8 cellular contexts compared by ENCODE assay signal in the genomic region with DNA sequence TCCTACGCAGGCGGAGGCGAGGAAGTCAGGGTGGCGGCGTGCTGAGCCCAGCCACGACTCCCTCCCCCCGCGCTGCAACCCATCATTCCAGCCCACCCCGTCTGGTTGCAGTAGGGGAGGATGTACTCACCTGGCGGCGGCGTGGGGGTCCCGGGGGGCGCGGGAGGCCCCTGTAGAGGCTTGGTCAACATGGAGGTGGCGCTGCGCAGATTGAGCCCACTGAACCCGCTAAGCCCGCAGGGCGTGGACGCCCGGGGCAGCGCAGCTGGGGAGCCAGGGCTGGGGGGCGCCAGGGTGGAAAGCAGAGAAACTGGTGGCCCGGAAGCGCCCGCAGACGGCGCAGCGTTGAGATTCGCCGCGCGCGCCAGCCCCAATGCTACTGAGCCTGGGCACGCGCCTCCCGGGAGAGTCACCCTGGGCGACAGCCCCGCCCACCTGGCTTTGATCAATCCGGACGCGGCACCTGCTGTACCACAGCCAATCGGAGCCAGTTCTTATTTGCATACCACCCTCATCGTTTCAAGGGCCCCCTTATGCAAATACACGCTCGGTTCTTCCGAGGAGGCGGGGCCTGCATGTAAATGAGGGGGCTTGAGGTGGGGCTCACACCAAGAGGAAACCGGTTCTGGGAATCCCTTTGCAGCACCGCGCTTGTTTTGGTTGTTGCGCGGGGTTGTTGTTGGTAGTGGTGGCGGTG. TPM values are rescaled to one million over a fixed set of nuclear protein-coding genes. Genes with fewer than 3 reads are reported as not detected.
DNase-seq lines count a peak whose midpoint lies in the region; ATAC-seq and TF ChIP-seq lines count a peak whose summit lies in the region.

Gene PIM2, minus strand, starts transcription at position 381 of the 697 bp plus-strand sequence. Its CDS starts 190 bp downstream, at position 191.

- H3K27me3 ChIP-seq in HAP-1 (ENCODE audit: low read depth): no peaks in the 10 kb centered on the region
- no peaks in the 10 kb centered on the region for H3K27me3 ChIP-seq in MG63

- H3K4me3 ChIP-seq in HAP-1 (peak within 1 kb of the TSS; percentile 73), MG63 (peak within 1 kb of the TSS; percentile 40), fibroblast of the aortic adventitia (ENCODE audit: low read depth, low read length) (peak within 1 kb of the TSS; percentile 54)

- no peaks in the 10 kb centered on the region for H3K27me3 Mint-ChIP-seq in activated T-helper 2 cell treated with anti-CD3 and anti-CD28 coated beads, Interferon-gamma antibody, Interleukin-2, Interleukin-4, amounts not matched to agents 10 μg/mL and 5 μg/mL and 100 μg/mL, durations not matched to agents 14 hours and 24 hours and 36 hours (ENCODE audit: low read depth)
- peaks cover 5% of the 10 kb centered on the region for H3K27me3 Mint-ChIP-seq in nephron progenitor cell (ENCODE audit: low read depth, poor library complexity)
- H3K27me3 Mint-ChIP-seq in stimulated activated naive CD8-positive, alpha-beta T cell treated with anti-CD3 and anti-CD28 coated beads, Interleukin-15, amount 100 ng/mL, for 72 hours: no peaks in the 10 kb centered on the region

- DNase-seq in ELF-1 (ENCODE audit: low read depth, low spot score): peak; percentile 99
- peak; percentile 95 to 99 for DNase-seq in HAP-1 (ENCODE audit: low spot score in 2 of 2)
- peak; percentile 69 for DNase-seq in MG63
- peak; percentile 90 for DNase-seq in activated T-helper 2 cell treated with anti-CD3 and anti-CD28 coated beads, Interferon-gamma antibody, Interleukin-2, Interleukin-4, amounts not matched to agents 10 μg/mL and 5 μg/mL and 100 μg/mL, durations not matched to agents 14 hours and 24 hours and 36 hours (ENCODE audit: low spot score)
- DNase-seq in fibroblast of the aortic adventitia (ENCODE audit: low read depth): peak; percentile 39
- DNase-seq in nephron progenitor cell: peak; percentile 92
- DNase-seq in stimulated activated naive CD8-positive, alpha-beta T cell treated with anti-CD3 and anti-CD28 coated beads, Interleukin-15, amount 100 ng/mL, for 72 hours: peak; percentile 88 to 94

- TF ChIP-seq POLR2A in Raji (IDR thresholded peaks at IDR 0.05; ENCODE audit: insufficient read depth, low read depth, low read length): peak; percentile 89

- H3K9me3 ChIP-seq in HAP-1 (no peaks in the 10 kb centered on the region), MG63 (no peaks in the 10 kb centered on the region)

- TF ChIP-seq CTCF in fibroblast of the aortic adventitia (IDR thresholded peaks at IDR 0.05; ENCODE audit: insufficient read depth, low read length) (no peak), nephron progenitor cell (IDR thresholded peaks at IDR 0.05) (no peak)

- peak within 1 kb of the TSS; percentile 97 for H3K27ac Mint-ChIP-seq in activated T-helper 2 cell treated with anti-CD3 and anti-CD28 coated beads, Interferon-gamma antibody, Interleukin-2, Interleukin-4, amounts not matched to agents 10 μg/mL and 5 μg/mL and 100 μg/mL, durations not matched to agents 14 hours and 24 hours and 36 hours
- H3K27ac Mint-ChIP-seq in nephron progenitor cell: peak within 1 kb of the TSS; percentile 91
- H3K27ac Mint-ChIP-seq in stimulated activated naive CD8-positive, alpha-beta T cell treated with anti-CD3 and anti-CD28 coated beads, Interleukin-15, amount 100 ng/mL, for 72 hours: peak within 1 kb of the TSS; percentile 98 to 99

- no peaks in the 10 kb centered on the region for H3K9me3 Mint-ChIP-seq in activated T-helper 2 cell treated with anti-CD3 and anti-CD28 coated beads, Interferon-gamma antibody, Interleukin-2, Interleukin-4, amounts not matched to agents 10 μg/mL and 5 μg/mL and 100 μg/mL, durations not matched to agents 14 hours and 24 hours and 36 hours
- H3K9me3 Mint-ChIP-seq in nephron progenitor cell: peaks cover 41% of the 10 kb centered on the region
- no peaks in the 10 kb centered on the region for H3K9me3 Mint-ChIP-seq in stimulated activated naive CD8-positive, alpha-beta T cell treated with anti-CD3 and anti-CD28 coated beads, Interleukin-15, amount 100 ng/mL, for 72 hours

- intact Hi-C loops in activated T-helper 2 cell treated with anti-CD3 and anti-CD28 coated beads, Interferon-gamma antibody, Interleukin-2, Interleukin-4, amounts not matched to agents 10 μg/mL and 5 μg/mL and 100 μg/mL, durations not matched to agents 14 hours and 24 hours and 36 hours (cut with micrococcal nuclease): loop anchor here (1.0 to 10.0 kb wide), 5 partner anchors 19 to 274 kb away; partner anchors contain the start of genes OTUD5, PQBP1, TFE3 and TIMM17B

- in situ Hi-C loops in HAP-1 (cut with MboI; ENCODE audit: low sequenced_read_pairs): no loop called here

- H3K4me1 Mint-ChIP-seq in activated T-helper 2 cell treated with anti-CD3 and anti-CD28 coated beads, Interferon-gamma antibody, Interleukin-2, Interleukin-4, amounts not matched to agents 10 μg/mL and 5 μg/mL and 100 μg/mL, durations not matched to agents 14 hours and 24 hours and 36 hours (ENCODE audit: low read depth): peaks cover 35% of the 10 kb centered on the region
- H3K4me1 Mint-ChIP-seq in nephron progenitor cell: peaks cover 33% of the 10 kb centered on the region
- H3K4me1 Mint-ChIP-seq in stimulated activated naive CD8-positive, alpha-beta T cell treated with anti-CD3 and anti-CD28 coated beads, Interleukin-15, amount 100 ng/mL, for 72 hours: peaks cover 64% of the 10 kb centered on the region

- H3K36me3 ChIP-seq in HAP-1 (replicated peaks) (peaks cover 40% of the 10 kb centered on the region), MG63 (no peaks in the 10 kb centered on the region)

- ATAC-seq in stimulated activated naive CD8-positive, alpha-beta T cell treated with anti-CD3 and anti-CD28 coated beads, Interleukin-15, amount 100 ng/mL, for 72 hours: peak; percentile 78

- H3K4me3 Mint-ChIP-seq in activated T-helper 2 cell treated with anti-CD3 and anti-CD28 coated beads, Interferon-gamma antibody, Interleukin-2, Interleukin-4, amounts not matched to agents 10 μg/mL and 5 μg/mL and 100 μg/mL, durations not matched to agents 14 hours and 24 hours and 36 hours (ENCODE audit: low read depth): peak within 1 kb of the TSS; percentile 91
- H3K4me3 Mint-ChIP-seq in nephron progenitor cell: peak within 1 kb of the TSS; percentile 91
- H3K4me3 Mint-ChIP-seq in stimulated activated naive CD8-positive, alpha-beta T cell treated with anti-CD3 and anti-CD28 coated beads, Interleukin-15, amount 100 ng/mL, for 72 hours: peak within 1 kb of the TSS; percentile 91 to 92

- H3K4me1 ChIP-seq in HAP-1: peaks cover 16% of the 10 kb centered on the region

- peaks cover 67% of the 10 kb centered on the region for H3K36me3 Mint-ChIP-seq in activated T-helper 2 cell treated with anti-CD3 and anti-CD28 coated beads, Interferon-gamma antibody, Interleukin-2, Interleukin-4, amounts not matched to agents 10 μg/mL and 5 μg/mL and 100 μg/mL, durations not matched to agents 14 hours and 24 hours and 36 hours (ENCODE audit: low read depth)
- H3K36me3 Mint-ChIP-seq in nephron progenitor cell (ENCODE audit: low read depth): peaks cover 3% of the 10 kb centered on the region

RNA-seq across cellular contexts. Expression of gene PIM2, which starts in this region (rescaled TPM):
- 1.6 and 1.9 TPM in 2 replicates for total RNA-seq in MG63 (2014; rRNA removed; shearing (Covaris generic); ENCODE audit: low replicate concordance)
- total RNA-seq in activated T-helper 2 cell treated with anti-CD3 and anti-CD28 coated beads, Interferon-gamma antibody, Interleukin-2, Interleukin-4, amounts not matched to agents 10 μg/mL and 5 μg/mL and 100 μg/mL, durations not matched to agents 14 hours and 24 hours and 36 hours: 313 and 315 TPM in 2 replicates
- 2.1 and 5.0 TPM in 2 replicates for total RNA-seq in fibroblast of the aortic adventitia (ENCODE audit: low replicate concordance)

Comparison
In these comparisons a context has a peak if more than half of its experiments do, and no peak if none do; other contexts are left out.
1. Peak in every context shown above with its lines: DNase-seq, ATAC-seq and H3K4me3 ChIP-seq.
2. RNA of gene PIM2 (total RNA-seq): 313 to 315 TPM in activated T-helper 2 cell treated with anti-CD3 and anti-CD28 coated beads, Interferon-gamma antibody, Interleukin-2, Interleukin-4, amounts not matched to agents 10 μg/mL and 5 μg/mL and 100 μg/mL, durations not matched to agents 14 hours and 24 hours and 36 hours; 2.1 to 5.0 TPM in fibroblast of the aortic adventitia and 1.6 to 1.9 TPM in MG63; every median in the first group is over 10 times any median in the second.
3. DNase-seq: peak in every context shown above with its lines; median percentile 99 in ELF-1; 97 in HAP-1; 92 in nephron progenitor cell; 91 in stimulated activated naive CD8-positive, alpha-beta T cell treated with anti-CD3 and anti-CD28 coated beads, Interleukin-15, amount 100 ng/mL, for 72 hours; 90 in activated T-helper 2 cell treated with anti-CD3 and anti-CD28 coated beads, Interferon-gamma antibody, Interleukin-2, Interleukin-4, amounts not matched to agents 10 μg/mL and 5 μg/mL and 100 μg/mL, durations not matched to agents 14 hours and 24 hours and 36 hours; 69 in MG63; 39 in fibroblast of the aortic adventitia.